ENCODE assay signal across 1 cellular context in the genomic region with DNA sequence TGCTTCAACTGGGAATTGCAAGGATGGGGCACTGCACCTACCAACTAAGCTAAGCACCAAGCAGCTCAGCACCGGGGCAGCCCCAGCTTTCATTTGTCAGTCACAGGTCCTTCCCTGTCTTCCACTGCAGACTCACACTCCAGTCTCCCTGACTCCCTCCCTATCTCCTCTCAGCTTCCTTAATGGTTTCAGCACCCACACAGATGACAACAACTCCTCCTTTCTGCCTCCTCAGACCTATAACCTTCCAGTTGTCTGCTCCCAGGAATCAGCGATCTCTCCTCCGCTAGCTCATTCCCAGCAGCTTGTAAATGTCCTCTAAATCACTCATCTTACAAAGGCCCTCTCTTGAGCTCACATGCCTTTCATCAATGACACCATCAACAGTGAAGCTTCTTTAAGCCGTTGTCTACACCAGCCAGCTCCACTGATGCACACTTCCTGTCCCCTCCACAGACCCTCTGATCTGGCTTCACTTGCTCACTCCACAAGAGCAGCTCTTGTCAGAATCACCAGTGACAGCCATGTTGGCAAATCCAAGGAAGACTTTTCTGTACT.
TF ChIP-seq lines count a peak whose summit lies in the region.

No MANE protein-coding gene starts in this region.

TF ChIP-seq in WTC11, 78 proteins besides CTCF, POLR2A, EP300 and RAD21 (continued from another document):
- TF ChIP-seq, protein P1, sequence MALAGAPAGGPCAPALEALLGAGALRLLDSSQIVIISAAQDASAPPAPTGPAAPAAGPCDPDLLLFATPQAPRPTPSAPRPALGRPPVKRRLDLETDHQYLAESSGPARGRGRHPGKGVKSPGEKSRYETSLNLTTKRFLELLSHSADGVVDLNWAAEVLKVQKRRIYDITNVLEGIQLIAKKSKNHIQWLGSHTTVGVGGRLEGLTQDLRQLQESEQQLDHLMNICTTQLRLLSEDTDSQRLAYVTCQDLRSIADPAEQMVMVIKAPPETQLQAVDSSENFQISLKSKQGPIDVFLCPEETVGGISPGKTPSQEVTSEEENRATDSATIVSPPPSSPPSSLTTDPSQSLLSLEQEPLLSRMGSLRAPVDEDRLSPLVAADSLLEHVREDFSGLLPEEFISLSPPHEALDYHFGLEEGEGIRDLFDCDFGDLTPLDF (CRISPR knock-in tag; IDR thresholded peaks at IDR 0.05) = no peak
